Comparison of ENCODE assay signal across 1 cellular context in genomic region chr2:168180914-168181313, GRCh38.
TF ChIP-seq lines count a peak whose summit lies in the region.

No MANE protein-coding gene starts in this region.

TF ChIP-seq in WTC11, 78 proteins besides CTCF, POLR2A, EP300 and RAD21 (continued from another document):
- TF ChIP-seq SMAD4 (CRISPR knock-in tag; IDR thresholded peaks at IDR 0.05) (no peak), ATF6 (CRISPR knock-in tag; IDR thresholded peaks at IDR 0.05) (no peak), ZNF532 (CRISPR knock-in tag; IDR thresholded peaks at IDR 0.05; ENCODE audit: borderline replicate concordance) (no peak), IRF2 (CRISPR knock-in tag; IDR thresholded peaks at IDR 0.05; ENCODE audit: borderline replicate concordance, low read depth) (no peak), ZNF416 (CRISPR knock-in tag; IDR thresholded peaks at IDR 0.05) (no peak), NR3C1 (CRISPR knock-in tag; conservative IDR thresholded peaks at IDR 0.05; ENCODE audit: low read depth) (no peak), E2F5 (CRISPR knock-in tag; IDR thresholded peaks at IDR 0.05) (no peak), FOXP1 (CRISPR knock-in tag; IDR thresholded peaks at IDR 0.05; ENCODE audit: borderline replicate concordance) (no peak), ZNF423 (CRISPR knock-in tag; IDR thresholded peaks at IDR 0.05) (no peak)
TF ChIP-seq in WTC11: peak in this region for 0.
